ENCODE assay signal across 1 cellular context in the genomic region with DNA sequence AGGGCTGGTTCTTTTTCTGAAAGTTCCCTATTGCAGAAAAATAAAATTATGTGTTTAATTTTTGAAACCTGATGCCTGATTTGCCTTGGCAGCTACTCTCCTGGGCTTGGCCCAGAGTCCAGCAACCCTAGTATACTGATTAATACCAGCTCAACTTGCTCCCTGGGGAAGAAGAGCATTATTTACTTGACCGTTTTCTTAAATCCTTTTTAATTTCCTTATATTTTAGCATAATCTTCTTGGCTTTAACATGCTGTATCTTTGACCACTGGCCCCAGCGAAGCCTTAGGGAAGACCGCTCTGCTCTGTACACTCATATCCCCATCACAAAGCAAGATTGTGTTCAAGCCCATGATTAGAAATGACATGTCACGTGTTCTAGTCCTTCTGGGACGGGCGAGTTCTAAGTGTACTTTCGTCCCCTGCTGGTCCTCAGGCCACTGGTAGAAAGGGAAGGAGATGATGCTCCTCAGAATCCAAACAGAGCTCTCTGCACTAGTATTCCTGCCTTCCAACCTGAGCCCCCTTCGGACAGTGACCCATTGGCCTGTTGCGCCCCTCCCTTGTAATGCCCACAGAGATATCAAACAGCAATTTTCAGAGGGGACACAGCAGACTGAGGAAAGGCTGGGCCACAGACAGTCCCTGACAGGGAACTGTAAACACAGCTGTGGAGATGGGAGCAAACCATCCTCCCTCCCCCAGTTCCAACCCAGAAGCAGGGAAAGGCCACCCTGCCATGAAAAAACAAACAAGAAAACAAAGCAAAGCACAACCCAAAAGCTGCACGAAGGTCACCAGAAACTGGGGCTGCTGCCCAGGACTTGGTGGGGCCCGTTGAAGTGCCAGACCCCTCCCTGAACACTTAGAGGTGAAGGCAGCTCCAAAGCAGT.
TF ChIP-seq lines count a peak whose summit lies in the region.

No MANE protein-coding gene starts in this region.

TF ChIP-seq in H1, 55 proteins besides CTCF, POLR2A, EP300 and RAD21:
- TF ChIP-seq TEAD4 (IDR thresholded peaks at IDR 0.05; ENCODE audit: low read depth, low read length) (no peak), FOSL1 (IDR thresholded peaks at IDR 0.05; ENCODE audit: insufficient read depth, low read depth, low read length) (no peak), ZNF274 (IDR thresholded peaks at IDR 0.05; ENCODE audit: borderline replicate concordance, extremely low read depth, low read length) (no peak), YY1 (IDR thresholded peaks at IDR 0.05; ENCODE audit: low read depth, low read length) (no peak), POLR2AphosphoS5 (IDR thresholded peaks at IDR 0.05; ENCODE audit: low read depth, low read length) (no peak), TAF1 (IDR thresholded peaks at IDR 0.05; ENCODE audit: low read depth, low read length) (no peak)
TF ChIP-seq in H1: peak in this region for 0.
